Comparison of ENCODE assay signal across 9 cellular contexts in the genomic region with DNA sequence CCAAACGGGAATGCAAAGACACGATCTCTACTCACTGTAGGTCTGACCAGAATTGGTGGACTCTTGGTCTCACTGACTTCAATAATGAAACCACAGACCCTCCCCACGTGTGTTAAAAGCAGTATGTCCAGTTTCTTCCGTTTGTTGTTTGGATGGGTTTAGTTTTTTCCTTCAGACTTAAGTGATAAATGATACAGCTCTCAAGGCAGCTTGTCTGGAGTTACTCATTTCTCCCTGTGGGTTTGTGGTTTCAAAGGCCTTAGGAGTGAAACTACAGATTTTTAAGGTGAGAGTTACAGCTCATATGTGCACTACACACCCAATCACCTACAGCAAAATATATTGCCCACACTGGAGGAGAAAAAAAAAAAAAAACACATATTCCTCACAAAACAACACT.
DNase-seq lines count a peak whose midpoint lies in the region; ATAC-seq and TF ChIP-seq lines count a peak whose summit lies in the region.
"Had no signal": no experiment of that assay in that cellular context is flagged by ENCODE, and none has a peak within 500 bp of the region (broad histone marks: within the 10 kb centered on the region; RNA-seq: fewer than 3 reads in every experiment).

No MANE protein-coding gene starts in this region.

- intact Hi-C loops in mammary epithelial cell (cut with micrococcal nuclease) = no loop called here
- intact Hi-C loops in MCF 10A (cut with micrococcal nuclease) = no loop called here
- intact Hi-C loops in psoas muscle (cut with DNase I) = no loop called here

- dilution Hi-C loops in mammary epithelial cell (cut with HindIII; ENCODE audit: low sequenced_read_pairs) = no loop called here

- no peak overlapping the region for H3K4me3 Mint-ChIP-seq in MCF 10A (ENCODE audit: unreplicated experiment)
- no peak overlapping the region for H3K4me3 Mint-ChIP-seq in activated naive CD8-positive, alpha-beta T cell treated with anti-CD3 and anti-CD28 coated beads for 36 hours

- whole genome bisulfite sequencing in mammary epithelial cell (ENCODE audit: low coverage, missing lambda C conversion rate) = 80% methylated on average over 4 of the region's 4 CpGs
- WGBS in psoas muscle, 3 donors = 71 to 89% (median 74%) methylated on average over 4 of the region's 4 CpGs

- TF ChIP-seq CTCF in mammary epithelial cell (conservative IDR thresholded peaks at IDR 0.05 in 1 of 2, IDR thresholded peaks at IDR 0.05 in 1 of 2; ENCODE audit: extremely low read depth in 1 of 2, insufficient read depth in 1 of 2, low read depth in 1 of 2, low read length in 2 of 2) = no peak
- no peak for TF ChIP-seq CTCF in MCF 10A (IDR thresholded peaks at IDR 0.05; ENCODE audit: unreplicated experiment)
- no peak for TF ChIP-seq CTCF in psoas muscle (IDR thresholded peaks at IDR 0.05)

- in situ Hi-C loops in mammary epithelial cell (cut with MboI; ENCODE audit: low sequenced_read_pairs in 2 of 2) = no loop called here

- H3K36me3 ChIP-seq in mammary epithelial cell (ENCODE audit: insufficient read depth, low read length) = no peaks in the 10 kb centered on the region
- no peaks in the 10 kb centered on the region for H3K36me3 ChIP-seq in psoas muscle (ENCODE audit: insufficient read depth in 1 of 2, low read depth in 1 of 2)

- H3K4me1 ChIP-seq in mammary epithelial cell (ENCODE audit: insufficient read depth, low read length) = peaks cover 11% of the 10 kb centered on the region
- no peaks in the 10 kb centered on the region for H3K4me1 ChIP-seq in psoas muscle

- BruUV-seq in mammary epithelial cell (replicated peaks; lab: Mats Ljungman, UMichigan) = no TSS peak
- no TSS peak for BruUV-seq in MCF 10A (replicated peaks; lab: Mats Ljungman, UMichigan)

- DNase-seq in mammary epithelial cell (peak; percentile 77), MCF 10A (ENCODE audit: unreplicated experiment) (no peak), stromal cell of bone marrow (ENCODE audit: low read depth) (peak; percentile 63), DMS153 treated with DMSO at 0.1 percent for 48 hours (lab: John Stamatoyannopoulos, UW; ENCODE audit: unreplicated experiment) (no peak), psoas muscle (no peak), retina (no peak)
- peak; percentile 31 for DNase-seq in activated naive CD8-positive, alpha-beta T cell treated with anti-CD3 and anti-CD28 coated beads for 36 hours
- DNase-seq: NK-92 treated with Interleukin-12 subunit alpha and Interleukin-12 subunit beta, amount 100 ng/mL, for 24 hours had no signal

- H3K9me3 Mint-ChIP-seq in MCF 10A (ENCODE audit: unreplicated experiment) = no peaks in the 10 kb centered on the region
- H3K9me3 Mint-ChIP-seq in activated naive CD8-positive, alpha-beta T cell treated with anti-CD3 and anti-CD28 coated beads for 36 hours = peaks cover 7% of the 10 kb centered on the region

- H3K27ac ChIP-seq in mammary epithelial cell (ENCODE audit: insufficient read depth, low read depth, low read length) (no peak overlapping the region), psoas muscle (no peak overlapping the region)

- no peaks in the 10 kb centered on the region for H3K36me3 Mint-ChIP-seq in MCF 10A (ENCODE audit: insufficient read depth, unreplicated experiment)
- no peaks in the 10 kb centered on the region for H3K36me3 Mint-ChIP-seq in activated naive CD8-positive, alpha-beta T cell treated with anti-CD3 and anti-CD28 coated beads for 36 hours

- ATAC-seq in HG03159 (IDR thresholded peaks at IDR 0.05; ENCODE audit: unreplicated experiment) (peak; percentile 98), psoas muscle (no peak)

- no peaks in the 10 kb centered on the region for H4K20me1 ChIP-seq in mammary epithelial cell (ENCODE audit: insufficient read depth, low read length)

- no peaks in the 10 kb centered on the region for H3K27me3 Mint-ChIP-seq in MCF 10A (ENCODE audit: insufficient read depth, unreplicated experiment)
- peaks cover 11% of the 10 kb centered on the region for H3K27me3 Mint-ChIP-seq in activated naive CD8-positive, alpha-beta T cell treated with anti-CD3 and anti-CD28 coated beads for 36 hours

- H3K9ac ChIP-seq in mammary epithelial cell (ENCODE audit: insufficient read depth, low read length) = no peak overlapping the region

- POLR2A ChIA-PET in MCF 10A (lab: Yijun Ruan, JAX) = no interaction called here

- no peak overlapping the region for H3K4me2 ChIP-seq in mammary epithelial cell (ENCODE audit: insufficient read depth, low read depth, low read length)

- H3K27ac Mint-ChIP-seq in MCF 10A (ENCODE audit: low read depth, unreplicated experiment) = no peak overlapping the region
- peak overlapping the region; percentile 51 for H3K27ac Mint-ChIP-seq in activated naive CD8-positive, alpha-beta T cell treated with anti-CD3 and anti-CD28 coated beads for 36 hours

- no peak overlapping the region for H2AFZ ChIP-seq in mammary epithelial cell (ENCODE audit: low read depth, low read length)

- CTCF ChIA-PET in mammary epithelial cell (lab: Charles Lee; ENCODE audit: low non-redundant PET) (interaction anchor here (0.6 kb wide), 1 partner anchor 789 kb away, joined by 3 read pairs; no protein-coding TSS in a partner anchor), MCF 10A (lab: Yijun Ruan, JAX) (interaction anchor here (0.6 to 0.9 kb wide), 2 partner anchors 21 to 37 kb away, joined by 3 read pairs; no protein-coding TSS in a partner anchor)

- H3K4me1 Mint-ChIP-seq in MCF 10A (ENCODE audit: insufficient read depth, unreplicated experiment) = no peaks in the 10 kb centered on the region
- peaks cover 12% of the 10 kb centered on the region for H3K4me1 Mint-ChIP-seq in activated naive CD8-positive, alpha-beta T cell treated with anti-CD3 and anti-CD28 coated beads for 36 hours

- no peaks in the 10 kb centered on the region for H3K79me2 ChIP-seq in mammary epithelial cell (ENCODE audit: insufficient read depth, low read length)

- no peak overlapping the region for H3K4me3 ChIP-seq in mammary epithelial cell (replicated peaks in 1 of 3; ENCODE audit: insufficient read depth in 1 of 3, low read depth in 2 of 3, low read length in 3 of 3)
- H3K4me3 ChIP-seq in psoas muscle = no peak overlapping the region

- H3K27me3 ChIP-seq in mammary epithelial cell (ENCODE audit: insufficient read depth, low read length) (no peaks in the 10 kb centered on the region), psoas muscle (ENCODE audit: insufficient read depth in 3 of 3, low read length in 2 of 3) (peaks cover 0 to 34% (median 5%) of the 10 kb centered on the region in 3 donors)

- H3K9me3 ChIP-seq in mammary epithelial cell (replicated peaks; ENCODE audit: insufficient read depth, low read length) (no peaks in the 10 kb centered on the region), psoas muscle (no peaks in the 10 kb centered on the region)

Comparison
In these comparisons a context has a peak if more than half of its experiments do, and no peak if none do; other contexts are left out.
1. DNase-seq: peak in mammary epithelial cell (single experiment), activated naive CD8-positive, alpha-beta T cell treated with anti-CD3 and anti-CD28 coated beads for 36 hours (single experiment) and stromal cell of bone marrow (single experiment); none in MCF 10A (single experiment), DMS153 treated with DMSO at 0.1 percent for 48 hours (single experiment), psoas muscle (0 of 2) and retina (single experiment).